10 cellular contexts compared by ENCODE assay signal in genomic region chr15:35293353-35294130, GRCh38.
DNase-seq lines count a peak whose midpoint lies in the region; ATAC-seq and TF ChIP-seq lines count a peak whose summit lies in the region.
"Had no signal": no experiment of that assay in that cellular context is flagged by ENCODE, and none has a peak within 500 bp of the region (broad histone marks: within the 10 kb centered on the region; RNA-seq: fewer than 3 reads in every experiment).

No MANE protein-coding gene starts in this region.

- H3K9me2 ChIP-seq in SK-N-SH, result no peaks in the 10 kb centered on the region

- H3K9ac ChIP-seq in SK-N-SH, result no peak overlapping the region
- H3K9ac ChIP-seq: BLaER1 treated with 17β-estradiol and CSF1 and Interleukin-3, amounts not matched to agents 10 nM and 100 nM had no signal

- H3K27ac ChIP-seq in cardiac muscle cell, result no peak overlapping the region
- H3K27ac ChIP-seq in heart left ventricle, result no peak overlapping the region
- H3K27ac ChIP-seq in SK-N-SH (ENCODE audit: low read depth in 2 of 2, low read length in 1 of 2), result peak overlapping the region; percentile 20 to 88
- H3K27ac ChIP-seq in aorta (ENCODE audit: low read depth in 1 of 2, low read length in 2 of 2), result no peak overlapping the region
- H3K27ac ChIP-seq: BLaER1 treated with 17β-estradiol and CSF1 and Interleukin-3, amounts not matched to agents 10 nM and 100 nM had no signal

- TF ChIP-seq CTCF in cardiac muscle cell (IDR thresholded peaks at IDR 0.05; ENCODE audit: low read depth, low read length) (peak; percentile 15), heart left ventricle (IDR thresholded peaks at IDR 0.05) (no peak), SK-N-SH (IDR thresholded peaks at IDR 0.05) (peak; percentile 60), GM13976 (IDR thresholded peaks at IDR 0.05; ENCODE audit: borderline replicate concordance, control extremely low read depth, extremely low read depth, insufficient read depth, missing control alignments) (no peak)

- peaks cover 3% of the 10 kb centered on the region for H3K4me1 ChIP-seq in cardiac muscle cell (ENCODE audit: low read depth)
- no peaks in the 10 kb centered on the region for H3K4me1 ChIP-seq in heart left ventricle
- H3K4me1 ChIP-seq in SK-N-SH (ENCODE audit: control insufficient read depth in 1 of 2, insufficient read depth in 2 of 2, low read depth in 1 of 2, low read length in 1 of 2), result peaks cover 13 to 22% of the 10 kb centered on the region in 2 experiments; a peak in 3 of 4 replicates
- no peaks in the 10 kb centered on the region for H3K4me1 ChIP-seq in aorta (ENCODE audit: control insufficient read depth in 1 of 2, insufficient read depth in 2 of 2, low read length in 2 of 2)

- CTCF ChIA-PET in SK-N-SH (lab: Yijun Ruan, JAX), result interaction anchor here (1.5 to 3.9 kb wide), 3 partner anchors 18 to 215 kb away, joined by 4 to 52 read pairs (median 9); no protein-coding TSS in a partner anchor

- H2AFZ ChIP-seq in SK-N-SH (ENCODE audit: low read depth), result no peak overlapping the region

- 80 to 85% (median 82%) methylated on average over 4 of the region's 4 CpGs for WGBS in heart left ventricle, 4 donors
- WGBS in SK-N-SH (ENCODE audit: low lambda C conversion rate), result 52% methylated on average over 4 of the region's 4 CpGs
- WGBS in aorta, 2 donors, result 62 to 68% methylated on average over 4 of the region's 4 CpGs

- H3K4me3 ChIP-seq in cardiac muscle cell (no peak overlapping the region), heart left ventricle (no peak overlapping the region), SK-N-SH (ENCODE audit: low read depth in 2 of 2, low read length in 1 of 2) (no peak overlapping the region), aorta (ENCODE audit: low read length in 2 of 2) (no peak overlapping the region)
- H3K4me3 ChIP-seq: BLaER1 treated with 17β-estradiol and CSF1 and Interleukin-3, amounts not matched to agents 10 nM and 100 nM had no signal

- TF ChIP-seq POLR2A in heart left ventricle (IDR thresholded peaks at IDR 0.05), result no peak

- intact Hi-C loops in heart left ventricle (cut with DNase I), result loop anchor here in 1 of 10 donors (5.0 kb wide), 1 partner anchor 149 kb away; no protein-coding TSS in a partner anchor
- intact Hi-C loops in aorta (cut with DNase I), result loop anchor here in 1 of 2 donors (5.0 to 10.0 kb wide), 2 partner anchors 154 to 221 kb away; no protein-coding TSS in a partner anchor

- H3K36me3 ChIP-seq in cardiac muscle cell (no peaks in the 10 kb centered on the region), heart left ventricle (no peaks in the 10 kb centered on the region), SK-N-SH (replicated peaks in 1 of 2; ENCODE audit: control insufficient read depth in 1 of 2, insufficient read depth in 2 of 2, low read length in 1 of 2) (no peaks in the 10 kb centered on the region), aorta (ENCODE audit: control insufficient read depth in 1 of 2, insufficient read depth in 2 of 2, low read length in 1 of 2) (no peaks in the 10 kb centered on the region)
- H3K36me3 ChIP-seq: BLaER1 treated with 17β-estradiol and CSF1 and Interleukin-3, amounts not matched to agents 10 nM and 100 nM had no signal

- ATAC-seq in heart left ventricle (no peak), aorta (ENCODE audit: low FRiP score) (peak; percentile 56)

- DNase-seq in cardiac muscle cell (ENCODE audit: low read depth in 1 of 2, low spot score in 1 of 2), result peak in 1 of 2 donors; percentile 57
- no peak for DNase-seq in heart left ventricle
- peak; percentile 22 for DNase-seq in SK-N-SH
- peak; percentile 63 for DNase-seq in hepatic stellate cell (ENCODE audit: low spot score)
- DNase-seq in aorta, result no peak
- no peak for DNase-seq in T-helper 9 cell
- DNase-seq in stimulated activated CD4-positive, alpha-beta T cell treated with anti-CD3 and anti-CD28 coated beads, Interleukin-12 subunit alpha, Interleukin-12 subunit beta, amount 100 ng/mL, for 4 hours, result no peak
- no peak for DNase-seq in GM13976 (ENCODE audit: low spot score)
- DNase-seq: cerebellar nuclear complex had no signal

- H3F3A ChIP-seq in SK-N-SH (replicated peaks; ENCODE audit: insufficient read depth), result peaks cover 14% of the 10 kb centered on the region

- POLR2A ChIA-PET in SK-N-SH (lab: Yijun Ruan, JAX), result no interaction called here

- H3K9me3 ChIP-seq in cardiac muscle cell (ENCODE audit: low read depth), result no peaks in the 10 kb centered on the region
- no peaks in the 10 kb centered on the region for H3K9me3 ChIP-seq in heart left ventricle
- no peaks in the 10 kb centered on the region for H3K9me3 ChIP-seq in SK-N-SH
- no peaks in the 10 kb centered on the region for H3K9me3 ChIP-seq in aorta (ENCODE audit: control insufficient read depth, low read length)

- H3K4me2 ChIP-seq in SK-N-SH, result peak overlapping the region; percentile 2; the same call in 1 of the 2 replicates

- H3K79me2 ChIP-seq in SK-N-SH (ENCODE audit: insufficient read depth), result no peaks in the 10 kb centered on the region

- no peaks in the 10 kb centered on the region for H3K27me3 ChIP-seq in cardiac muscle cell
- H3K27me3 ChIP-seq in heart left ventricle, result no peaks in the 10 kb centered on the region
- H3K27me3 ChIP-seq in SK-N-SH (ENCODE audit: insufficient read depth), result no peaks in the 10 kb centered on the region
- H3K27me3 ChIP-seq in aorta (ENCODE audit: control insufficient read depth in 1 of 2, insufficient read depth in 2 of 2, low read length in 1 of 2), result no peaks in the 10 kb centered on the region
- H3K27me3 ChIP-seq: BLaER1 treated with 17β-estradiol and CSF1 and Interleukin-3, amounts not matched to agents 10 nM and 100 nM had no signal

- TF ChIP-seq RAD21 in SK-N-SH (IDR thresholded peaks at IDR 0.05; ENCODE audit: low read length), result no peak

- in situ Hi-C loops in GM13976 (cut with MboI; ENCODE audit: low sequenced_read_pairs, unreplicated experiment), result loop anchor here (10.0 to 25.0 kb wide), 2 partner anchors 151 to 206 kb away; partner anchors contain the start of gene NANOGP8

- peak; percentile 69 to 92 for TF ChIP-seq EP300 in SK-N-SH (IDR thresholded peaks at IDR 0.05; ENCODE audit: borderline replicate concordance in 1 of 2, low read depth in 1 of 2, low read length in 1 of 2)

- H4K20me1 ChIP-seq in SK-N-SH (ENCODE audit: insufficient read depth), result no peaks in the 10 kb centered on the region
- H4K20me1 ChIP-seq: BLaER1 treated with 17β-estradiol and CSF1 and Interleukin-3, amounts not matched to agents 10 nM and 100 nM had no signal

TF ChIP-seq in SK-N-SH, 30 proteins besides CTCF, POLR2A, EP300 and RAD21 (continues in another document):
- TF ChIP-seq MAX (IDR thresholded peaks at IDR 0.05; ENCODE audit: low read depth) (peak; percentile 46; the same call in 1 of the 2 replicates), NFIC (IDR thresholded peaks at IDR 0.05; ENCODE audit: borderline replicate concordance) (peak; percentile 73), ZBTB33 (IDR thresholded peaks at IDR 0.05; ENCODE audit: borderline replicate concordance, low read depth) (no peak), SIN3A (IDR thresholded peaks at IDR 0.05; ENCODE audit: borderline replicate concordance, low read depth, low read length) (0 out of 2 replicates have a peak, but pooled peaks have one; percentile 16), GATA2 (CRISPR knock-in tag; IDR thresholded peaks at IDR 0.05) (no peak), FOSL2 (IDR thresholded peaks at IDR 0.05; ENCODE audit: borderline replicate concordance, low read depth) (peak; percentile 94; the same call in 1 of the 2 replicates), REST (IDR thresholded peaks at IDR 0.05; ENCODE audit: low read depth, low read length) (0 out of 2 replicates have a peak, but pooled peaks have one; percentile 43), POLR2AphosphoS5 (IDR thresholded peaks at IDR 0.05; ENCODE audit: low read depth, low read length) (peak; percentile 81)

Comparison
In these comparisons a context has a peak if more than half of its experiments do, and no peak if none do; other contexts are left out.
1. CTCF ChIP-seq: peak in cardiac muscle cell (single experiment) and SK-N-SH (single experiment); none in heart left ventricle (0 of 12) and GM13976 (single experiment).
2. DNase-seq: peak in SK-N-SH (single experiment) and hepatic stellate cell (single experiment); none in heart left ventricle (0 of 5), aorta (0 of 2), T-helper 9 cell (single experiment), stimulated activated CD4-positive, alpha-beta T cell treated with anti-CD3 and anti-CD28 coated beads, Interleukin-12 subunit alpha, Interleukin-12 subunit beta, amount 100 ng/mL, for 4 hours (single experiment) and GM13976 (single experiment).
3. H3K27ac ChIP-seq: peak in SK-N-SH (2 of 2); none in cardiac muscle cell (single experiment), heart left ventricle (0 of 12) and aorta (0 of 2).